23 cellular contexts compared by ENCODE assay signal in genomic region chr10:49363309-49364031, GRCh38. TPM values are rescaled to one million over a fixed set of nuclear protein-coding genes. Genes with fewer than 3 reads are reported as not detected.
"Had no signal": no experiment of that assay in that cellular context is flagged by ENCODE, and none has a peak within 500 bp of the region (broad histone marks: within the 10 kb centered on the region; RNA-seq: fewer than 3 reads in every experiment).

No MANE protein-coding gene starts in this region.

- H3K27me3 ChIP-seq: esophagus squamous epithelium, testis had no signal

- H3K27ac ChIP-seq: esophagus squamous epithelium, testis had no signal

- ATAC-seq: activated T-cell treated with anti-CD3 and anti-CD28 coated beads, Interleukin-2, amount 50 U/mL, for 72 hours; left cardiac atrium; right cardiac atrium had no signal

- H3K36me3 ChIP-seq: esophagus squamous epithelium had no signal

- DNase-seq: activated B cell treated with CpG ODN at 0.5 μM for 24 hours; activated CD4-positive, alpha-beta memory T cell treated with anti-CD3 and anti-CD28 coated beads for 36 hours; activated CD4-positive, alpha-beta T cell treated with anti-CD3 and anti-CD28 coated beads for 4 hours; activated gamma-delta T cell; activated T-cell treated with anti-CD3 and anti-CD28 coated beads, Interleukin-2, amount 50 U/mL, for 72 hours; cerebellar nuclear complex; dermis blood vessel endothelial cell; effector memory CD4-positive, alpha-beta T cell; esophagus squamous epithelium; left cardiac atrium; mammary epithelial cell; stimulated activated CD4-positive, alpha-beta T cell treated with anti-CD3 and anti-CD28 coated beads, Interleukin-15, amount 100 ng/mL, for 24 hours; stimulated activated CD4-positive, alpha-beta T cell treated with anti-CD3 and anti-CD28 coated beads, Interleukin-2, amount 100 ng/mL, for 48 hours; T-helper 1 cell; T-helper 9 cell; testis had no signal

- H3K9me3 ChIP-seq: esophagus squamous epithelium, testis had no signal

- H3K4me3 ChIP-seq: esophagus squamous epithelium, testis had no signal

RNA-seq across cellular contexts. Expression of gene DRGX, which starts 32.4 kb away (rescaled TPM):
- total RNA-seq: activated B cell treated with CpG ODN at 0.5 μM for 24 hours; activated CD4-positive, alpha-beta memory T cell treated with anti-CD3 and anti-CD28 coated beads for 36 hours; activated T-cell treated with anti-CD3 and anti-CD28 coated beads, Interleukin-2, amount 50 U/mL, for 72 hours; bronchial epithelial cell; dermis blood vessel endothelial cell; endothelial cell of umbilical vein; esophagus squamous epithelium; left cardiac atrium; mammary epithelial cell; omental fat pad; progenitor cell of endocrine pancreas; right cardiac atrium; testis had no signal
- polyA plus RNA-seq: endothelial cell of umbilical vein, mammary epithelial cell, neural cell, right cardiac atrium, small intestine had no signal
